15 cellular contexts compared by ENCODE assay signal in genomic region chr10:122446668-122447410, GRCh38. TPM values are rescaled to one million over a fixed set of nuclear protein-coding genes. Genes with fewer than 3 reads are reported as not detected.
A peak's percentile ranks its signal among the peaks of the same experiment; 100 is the strongest.
DNase-seq lines count a peak whose midpoint lies in the region; ATAC-seq and TF ChIP-seq lines count a peak whose summit lies in the region.
"Had no signal": no experiment of that assay in that cellular context is flagged by ENCODE, and none has a peak within 500 bp of the region (broad histone marks: within the 10 kb centered on the region; RNA-seq: fewer than 3 reads in every experiment).

No MANE protein-coding gene starts in this region.

- no peaks in the 10 kb centered on the region for H3K36me3 Mint-ChIP-seq in T-helper 2 cell treated with Interferon-gamma antibody and Interleukin-4, amounts not matched to agents 5 μg/mL and 100 μg/mL, for 36 hours (ENCODE audit: low read depth)
- peaks cover 0 to 3% (median 0%) of the 10 kb centered on the region in 3 donors for H3K36me3 Mint-ChIP-seq in CD8-positive, alpha-beta memory T cell
- H3K36me3 Mint-ChIP-seq in activated naive CD4-positive, alpha-beta T cell treated with anti-CD3 and anti-CD28 coated beads, Interleukin-2, amount 50 U/mL, for 72 hours, result no peaks in the 10 kb centered on the region
- H3K36me3 Mint-ChIP-seq: CD4-positive, alpha-beta memory T cell; memory B cell had no signal

- H3K27ac Mint-ChIP-seq in T-helper 2 cell treated with Interferon-gamma antibody and Interleukin-4, amounts not matched to agents 5 μg/mL and 100 μg/mL, for 36 hours, result no peak overlapping the region
- H3K27ac Mint-ChIP-seq in CD8-positive, alpha-beta memory T cell, result peak overlapping the region in 1 of 8 donors; percentile 69
- no peak overlapping the region for H3K27ac Mint-ChIP-seq in activated naive CD4-positive, alpha-beta T cell treated with anti-CD3 and anti-CD28 coated beads, Interleukin-2, amount 50 U/mL, for 72 hours
- H3K27ac Mint-ChIP-seq: CD4-positive, alpha-beta memory T cell; memory B cell had no signal

- CTCF ChIA-PET in CD8-positive, alpha-beta memory T cell (lab: Charles Lee), result interaction anchor here (0.9 kb wide), 1 partner anchor 27 kb away, joined by 3 read pairs; no protein-coding TSS in a partner anchor

- H3K9ac ChIP-seq in GM23248 (no peak overlapping the region), mesendoderm (ENCODE audit: low read length) (no peak overlapping the region)

- H3K36me3 ChIP-seq in GM23248 (ENCODE audit: low read depth), result no peaks in the 10 kb centered on the region
- no peaks in the 10 kb centered on the region for H3K36me3 ChIP-seq in mesendoderm (ENCODE audit: control insufficient read depth, insufficient read depth, low read length)
- H3K36me3 ChIP-seq in CD8-positive, alpha-beta memory T cell (ENCODE audit: insufficient read depth, low read length), result no peaks in the 10 kb centered on the region

- POLR2A ChIA-PET in CD8-positive, alpha-beta memory T cell (lab: Charles Lee), result no interaction called here

- no peaks in the 10 kb centered on the region for H3K9me3 Mint-ChIP-seq in T-helper 2 cell treated with Interferon-gamma antibody and Interleukin-4, amounts not matched to agents 5 μg/mL and 100 μg/mL, for 36 hours
- no peaks in the 10 kb centered on the region for H3K9me3 Mint-ChIP-seq in CD8-positive, alpha-beta memory T cell
- no peaks in the 10 kb centered on the region for H3K9me3 Mint-ChIP-seq in activated naive CD4-positive, alpha-beta T cell treated with anti-CD3 and anti-CD28 coated beads, Interleukin-2, amount 50 U/mL, for 72 hours
- H3K9me3 Mint-ChIP-seq: memory B cell had no signal

- no peaks in the 10 kb centered on the region for H3F3A ChIP-seq in GM23248 (ENCODE audit: insufficient read depth)

- no peaks in the 10 kb centered on the region for H3K79me1 ChIP-seq in mesendoderm (ENCODE audit: low read length)

- H3K56ac ChIP-seq in mesendoderm (ENCODE audit: low read length), result no peak overlapping the region

- H3K18ac ChIP-seq in mesendoderm (ENCODE audit: low read length), result no peak overlapping the region

- WGBS in GM23248 (ENCODE audit: low coverage in 1 of 2, low lambda C conversion rate in 2 of 2, missing lambda C conversion rate in 2 of 2), 2 experiments, result 61 to 63% methylated on average over 2 of the region's 2 CpGs
- no CpG with 5 or more reads among the region's 2 CpGs for WGBS in mesendoderm (ENCODE audit: extremely low coverage, insufficient coverage, low lambda C conversion rate)

- H4K20me1 ChIP-seq in GM23248 (ENCODE audit: insufficient read depth), result no peaks in the 10 kb centered on the region

- no peaks in the 10 kb centered on the region for H3K9me2 ChIP-seq in GM23248 (ENCODE audit: insufficient read depth)

- peaks cover 18% of the 10 kb centered on the region for H3K27me3 Mint-ChIP-seq in T-helper 2 cell treated with Interferon-gamma antibody and Interleukin-4, amounts not matched to agents 5 μg/mL and 100 μg/mL, for 36 hours (ENCODE audit: low read depth)
- peaks cover 19 to 29% of the 10 kb centered on the region in 2 donors for H3K27me3 Mint-ChIP-seq in CD8-positive, alpha-beta memory T cell

- H2AK5ac ChIP-seq in mesendoderm (ENCODE audit: low read length), result no peak overlapping the region

- no peak overlapping the region for H3K4me3 Mint-ChIP-seq in T-helper 2 cell treated with Interferon-gamma antibody and Interleukin-4, amounts not matched to agents 5 μg/mL and 100 μg/mL, for 36 hours
- no peak overlapping the region for H3K4me3 Mint-ChIP-seq in CD8-positive, alpha-beta memory T cell
- H3K4me3 Mint-ChIP-seq: CD4-positive, alpha-beta memory T cell; memory B cell had no signal

- in situ Hi-C loops in GM23248 (cut with MboI), result loop anchor here (10.0 kb wide), 1 partner anchor 118 kb away; the partner anchor contains the start of gene DMBT1

- no peaks in the 10 kb centered on the region for H3K4me1 Mint-ChIP-seq in T-helper 2 cell treated with Interferon-gamma antibody and Interleukin-4, amounts not matched to agents 5 μg/mL and 100 μg/mL, for 36 hours (ENCODE audit: low read depth)
- no peaks in the 10 kb centered on the region for H3K4me1 Mint-ChIP-seq in CD8-positive, alpha-beta memory T cell
- H3K4me1 Mint-ChIP-seq: CD4-positive, alpha-beta memory T cell; memory B cell had no signal

- H2BK120ac ChIP-seq in mesendoderm (ENCODE audit: low read depth, low read length), result no peak overlapping the region

- H2BK5ac ChIP-seq in mesendoderm (ENCODE audit: low read length), result no peak overlapping the region

- no peak overlapping the region for H3K23ac ChIP-seq in mesendoderm (ENCODE audit: low read length)

- no peak for TF ChIP-seq CTCF in choroid plexus epithelial cell (conservative IDR thresholded peaks at IDR 0.05; ENCODE audit: low read depth, low read length)

- ATAC-seq in activated naive CD4-positive, alpha-beta T cell treated with anti-CD3 and anti-CD28 coated beads, Interleukin-2, amount 50 U/mL, for 72 hours, result no peak

- H3K4me3 ChIP-seq in GM23248 (no peak overlapping the region), choroid plexus epithelial cell (ENCODE audit: low read depth, low read length) (no peak overlapping the region), mesendoderm (ENCODE audit: low read length) (no peak overlapping the region)
- no peak overlapping the region for H3K4me3 ChIP-seq in CD8-positive, alpha-beta memory T cell (ENCODE audit: low read length)

- H3K79me2 ChIP-seq in GM23248 (ENCODE audit: insufficient read depth) (no peaks in the 10 kb centered on the region), mesendoderm (ENCODE audit: control insufficient read depth, insufficient read depth, low read length) (no peaks in the 10 kb centered on the region)

- peaks cover 7% of the 10 kb centered on the region for H3K4me1 ChIP-seq in GM23248 (ENCODE audit: insufficient read depth)
- no peaks in the 10 kb centered on the region for H3K4me1 ChIP-seq in mesendoderm (ENCODE audit: control insufficient read depth, low read depth, low read length)
- H3K4me1 ChIP-seq in CD8-positive, alpha-beta memory T cell (ENCODE audit: insufficient read depth, low read length), result no peaks in the 10 kb centered on the region

- H3K9me3 ChIP-seq in GM23248 (ENCODE audit: low read depth), result no peaks in the 10 kb centered on the region
- H3K9me3 ChIP-seq in CD8-positive, alpha-beta memory T cell (ENCODE audit: low read length), result no peaks in the 10 kb centered on the region

- no peak overlapping the region for H2BK15ac ChIP-seq in mesendoderm (replicated peaks; ENCODE audit: low read depth)

- H3K27ac ChIP-seq in GM23248, result no peak overlapping the region
- H3K27ac ChIP-seq in mesendoderm (ENCODE audit: low read depth, low read length), result no peak overlapping the region
- no peak overlapping the region for H3K27ac ChIP-seq in CD8-positive, alpha-beta memory T cell (ENCODE audit: low read depth, low read length)

- H4K8ac ChIP-seq in mesendoderm (ENCODE audit: low read depth, low read length), result no peak overlapping the region

- DNase-seq in GM23248 (peak; percentile 12), NCI-H146 treated with DMSO at 0.1 percent for 48 hours (lab: John Stamatoyannopoulos, UW; ENCODE audit: unreplicated experiment) (peak; percentile 35), choroid plexus epithelial cell (ENCODE audit: low read depth) (peak; percentile 62), mesendoderm (peak; percentile 65), NOMO-1 (lab: John Stamatoyannopoulos, UW; ENCODE audit: unreplicated experiment in 2 of 2) (no peak)
- DNase-seq in T-helper 2 cell treated with Interferon-gamma antibody and Interleukin-4, amounts not matched to agents 5 μg/mL and 100 μg/mL, for 36 hours (ENCODE audit: low spot score), result no peak
- DNase-seq in CD8-positive, alpha-beta memory T cell, result no peak
- DNase-seq in activated naive CD4-positive, alpha-beta T cell treated with anti-CD3 and anti-CD28 coated beads, Interleukin-2, amount 50 U/mL, for 72 hours (ENCODE audit: low spot score in 2 of 2), result no peak
- DNase-seq: amygdala; CD4-positive, alpha-beta memory T cell; effector CD4-positive, alpha-beta T cell; NCI-H1436 treated with DMSO at 0.1 percent for 48 hours had no signal

- no peak overlapping the region for H3K4ac ChIP-seq in mesendoderm (ENCODE audit: low read depth, low read length)

- H3K4me2 ChIP-seq in GM23248 (ENCODE audit: unreplicated experiment) (no peak overlapping the region), mesendoderm (ENCODE audit: low read length) (no peak overlapping the region)

- H4K5ac ChIP-seq in mesendoderm (ENCODE audit: low read length), result no peak overlapping the region

- no peaks in the 10 kb centered on the region for H3K27me3 ChIP-seq in GM23248 (replicated peaks; ENCODE audit: insufficient read depth)
- no peaks in the 10 kb centered on the region for H3K27me3 ChIP-seq in mesendoderm (ENCODE audit: insufficient read depth, low read length, poor library complexity)
- no peaks in the 10 kb centered on the region for H3K27me3 ChIP-seq in CD8-positive, alpha-beta memory T cell (ENCODE audit: insufficient read depth, low read length, poor library complexity, severe bottlenecking)

- H2AFZ ChIP-seq in GM23248, result no peak overlapping the region

RNA-seq across cellular contexts. Expression of gene ARMS2, which starts 7.6 kb away (rescaled TPM):
- total RNA-seq in GM23248 (2014; rRNA removed; shearing (Covaris generic)), result not detected in 2 replicates
- not detected in 2 replicates for polyA plus RNA-seq in GM23248 (2016; fragmentation: Nextera tagmentation; extraction: Ambion mirVana)
- 0.04 TPM for polyA plus RNA-seq in mesendoderm (2013, experiment 1 of 2)
- polyA plus RNA-seq in mesendoderm (2013, experiment 2 of 2), result not detected
- not detected for total RNA-seq in CD8-positive, alpha-beta memory T cell
- polyA plus RNA-seq in CD8-positive, alpha-beta memory T cell, result not detected
- under 1 TPM in 1 of 2 donors, not detected in 1; 0.43 TPM for total RNA-seq in activated naive CD4-positive, alpha-beta T cell treated with anti-CD3 and anti-CD28 coated beads, Interleukin-2, amount 50 U/mL, for 72 hours
- total RNA-seq: CD4-positive, alpha-beta memory T cell; HT-29; subcutaneous adipose tissue had no signal
- polyA plus RNA-seq: CD4-positive, alpha-beta memory T cell had no signal

RNA-seq across cellular contexts. Expression of gene HTRA1, which starts 14.5 kb away (rescaled TPM):
- total RNA-seq in GM23248 (2014; rRNA removed; shearing (Covaris generic)), result 395 and 405 TPM in 2 replicates
- 220 and 303 TPM in 2 replicates for polyA plus RNA-seq in GM23248 (2016; fragmentation: Nextera tagmentation; extraction: Ambion mirVana)
- polyA plus RNA-seq in mesendoderm (2013, experiment 1 of 2), result 6.1 TPM
- polyA plus RNA-seq in mesendoderm (2013, experiment 2 of 2), result 5.7 TPM
- total RNA-seq in CD8-positive, alpha-beta memory T cell, result under 1 TPM in 1 of 2 experiments, not detected in 1; 0.13 TPM
- 0.56 TPM for polyA plus RNA-seq in CD8-positive, alpha-beta memory T cell
- not detected for total RNA-seq in activated naive CD4-positive, alpha-beta T cell treated with anti-CD3 and anti-CD28 coated beads, Interleukin-2, amount 50 U/mL, for 72 hours
- total RNA-seq: HT-29 had no signal

Comparison
In these comparisons a context has a peak if more than half of its experiments do, and no peak if none do; other contexts are left out.
1. DNase-seq: peak in GM23248 (single experiment), NCI-H146 treated with DMSO at 0.1 percent for 48 hours (single experiment), choroid plexus epithelial cell (single experiment) and mesendoderm (single experiment); none in T-helper 2 cell treated with Interferon-gamma antibody and Interleukin-4, amounts not matched to agents 5 μg/mL and 100 μg/mL, for 36 hours (single experiment), NOMO-1 (0 of 2), CD8-positive, alpha-beta memory T cell (0 of 5) and activated naive CD4-positive, alpha-beta T cell treated with anti-CD3 and anti-CD28 coated beads, Interleukin-2, amount 50 U/mL, for 72 hours (0 of 2).
2. RNA of gene HTRA1, which starts 14.5 kb away (total RNA-seq): 395 to 405 TPM in GM23248; 0.13 TPM in CD8-positive, alpha-beta memory T cell and not detected in activated naive CD4-positive, alpha-beta T cell treated with anti-CD3 and anti-CD28 coated beads, Interleukin-2, amount 50 U/mL, for 72 hours; every median in the first group is over 100 times any median in the second.